ENCODE assay signal across 19 cellular contexts in the genomic region with DNA sequence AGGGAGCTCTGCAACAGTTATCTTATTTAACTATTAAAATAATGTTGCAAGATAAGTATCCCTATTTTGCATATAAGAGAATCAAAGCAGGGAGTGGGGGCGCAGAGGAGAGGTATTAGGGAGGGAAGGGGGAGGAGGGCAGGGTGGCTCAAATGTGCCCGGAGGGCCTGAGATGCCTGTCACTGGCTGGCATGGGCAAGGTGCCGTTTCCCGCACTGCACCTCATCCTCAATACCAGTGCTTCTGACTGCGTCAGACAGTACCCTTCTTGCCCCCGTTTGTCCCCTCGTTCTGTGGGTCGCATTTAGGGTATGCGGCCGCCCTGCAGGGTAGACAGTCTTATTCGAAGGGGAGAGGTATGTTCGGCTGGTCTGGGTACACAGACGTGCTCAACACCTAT.
DNase-seq lines count a peak whose midpoint lies in the region; TF ChIP-seq lines count a peak whose summit lies in the region.
"Had no signal": no experiment of that assay in that cellular context is flagged by ENCODE, and none has a peak within 500 bp of the region (broad histone marks: within the 10 kb centered on the region; RNA-seq: fewer than 3 reads in every experiment).

No MANE protein-coding gene starts in this region.

- no peaks in the 10 kb centered on the region for H3K79me2 ChIP-seq in mesendoderm (ENCODE audit: control insufficient read depth, insufficient read depth, low read length)

- H3K27ac ChIP-seq in mesendoderm (ENCODE audit: low read depth, low read length) (no peak overlapping the region), ovary (no peak overlapping the region)
- H3K27ac ChIP-seq: 22Rv1; A549; BLaER1 treated with 17β-estradiol and CSF1 and Interleukin-3, amounts not matched to agents 10 nM and 100 nM; C4-2B had no signal

- no peak overlapping the region for H2AK5ac ChIP-seq in mesendoderm (ENCODE audit: low read length)

- H3K4ac ChIP-seq in mesendoderm (ENCODE audit: low read depth, low read length), result no peak overlapping the region

- peaks cover 12% of the 10 kb centered on the region for H3K4me1 ChIP-seq in mesendoderm (ENCODE audit: control insufficient read depth, low read depth, low read length)
- no peaks in the 10 kb centered on the region for H3K4me1 ChIP-seq in ovary (ENCODE audit: insufficient read depth)
- H3K4me1 ChIP-seq: A549, Caco-2 had no signal

- no peak overlapping the region for H4K5ac ChIP-seq in mesendoderm (ENCODE audit: low read length)

- no peak overlapping the region for H3K4me3 Mint-ChIP-seq in osteocyte (ENCODE audit: unreplicated experiment)
- H3K4me3 Mint-ChIP-seq: B cell; CD4-positive, alpha-beta T cell; CD8-positive, alpha-beta T cell had no signal

- TF ChIP-seq CTCF in osteocyte (IDR thresholded peaks at IDR 0.05) (no peak), ovary (IDR thresholded peaks at IDR 0.05) (no peak)

- no peaks in the 10 kb centered on the region for H3K27me3 Mint-ChIP-seq in osteocyte (ENCODE audit: unreplicated experiment)
- H3K27me3 Mint-ChIP-seq: CD4-positive, alpha-beta T cell had no signal

- H3K36me3 Mint-ChIP-seq in osteocyte (ENCODE audit: unreplicated experiment), result no peaks in the 10 kb centered on the region
- H3K36me3 Mint-ChIP-seq: CD8-positive, alpha-beta T cell had no signal

- no peak overlapping the region for H3K23ac ChIP-seq in mesendoderm (ENCODE audit: low read length)

- H3K36me3 ChIP-seq in mesendoderm (ENCODE audit: control insufficient read depth, insufficient read depth, low read length) (no peaks in the 10 kb centered on the region), ovary (no peaks in the 10 kb centered on the region)
- H3K36me3 ChIP-seq: BLaER1 treated with 17β-estradiol and CSF1 and Interleukin-3, amounts not matched to agents 10 nM and 100 nM had no signal

- no peak overlapping the region for H3K4me3 ChIP-seq in mesendoderm (ENCODE audit: low read length)
- H3K4me3 ChIP-seq in ovary, result no peak overlapping the region
- H3K4me3 ChIP-seq: A549; BLaER1 treated with 17β-estradiol and CSF1 and Interleukin-3, amounts not matched to agents 10 nM and 100 nM had no signal

- no peak overlapping the region for H3K4me2 ChIP-seq in mesendoderm (ENCODE audit: low read length)
- H3K4me2 ChIP-seq: A549; BLaER1 treated with 17β-estradiol and CSF1 and Interleukin-3, amounts not matched to agents 10 nM and 100 nM had no signal

- peak overlapping the region; percentile 39 for H3K56ac ChIP-seq in mesendoderm (ENCODE audit: low read length)

- no peaks in the 10 kb centered on the region for H3K79me1 ChIP-seq in mesendoderm (ENCODE audit: low read length)

- peak; percentile 3 to 52 for DNase-seq in NCI-H526 (lab: John Stamatoyannopoulos, UW)
- no peak for DNase-seq in NCI-H526 treated with DMSO at 0.1 percent for 48 hours (lab: John Stamatoyannopoulos, UW)
- DNase-seq in mesendoderm, result no peak
- peak; percentile 62 for DNase-seq in osteocyte (ENCODE audit: extremely low spot score, unreplicated experiment)
- DNase-seq in stimulated activated CD4-positive, alpha-beta T cell treated with anti-CD3 and anti-CD28 coated beads, Interleukin-15, amount 100 ng/mL, for 24 hours, result no peak
- DNase-seq in ovary, result no peak
- no peak for DNase-seq in RKO (ENCODE audit: low spot score)
- DNase-seq: AML-193; Caco-2; Calu3; CD4-positive, alpha-beta T cell; DMS79 treated with DMSO at 0.1 percent for 48 hours; GF-D8 had no signal

- no peak overlapping the region for H3K27ac Mint-ChIP-seq in osteocyte (ENCODE audit: unreplicated experiment)
- H3K27ac Mint-ChIP-seq: B cell; CD4-positive, alpha-beta T cell; CD8-positive, alpha-beta T cell had no signal

- no CpG with 5 or more reads among the region's 13 CpGs for WGBS in mesendoderm (ENCODE audit: extremely low coverage, insufficient coverage, low lambda C conversion rate)
- WGBS in ovary, 3 donors, result 94 to 95% (median 95%) methylated on average over 13 of the region's 13 CpGs

- no peaks in the 10 kb centered on the region for H3K27me3 ChIP-seq in mesendoderm (ENCODE audit: insufficient read depth, low read length, poor library complexity)
- H3K27me3 ChIP-seq in ovary, result no peaks in the 10 kb centered on the region

- H2BK120ac ChIP-seq in mesendoderm (ENCODE audit: low read depth, low read length), result no peak overlapping the region

- no peak overlapping the region for H2BK5ac ChIP-seq in mesendoderm (ENCODE audit: low read length)

- intact Hi-C loops in ovary (cut with DNase I), result no loop called here

- no peaks in the 10 kb centered on the region for H3K9me3 ChIP-seq in ovary
- H3K9me3 ChIP-seq: A549, Caco-2 had no signal

- no peak for TF ChIP-seq POLR2A in ovary (IDR thresholded peaks at IDR 0.05)

- H3K18ac ChIP-seq in mesendoderm (ENCODE audit: low read length), result no peak overlapping the region

- peaks cover 5% of the 10 kb centered on the region for H3K4me1 Mint-ChIP-seq in osteocyte (ENCODE audit: unreplicated experiment)

- H3K9ac ChIP-seq in mesendoderm (ENCODE audit: low read length), result no peak overlapping the region
- H3K9ac ChIP-seq: BLaER1 treated with 17β-estradiol and CSF1 and Interleukin-3, amounts not matched to agents 10 nM and 100 nM had no signal

- TF ChIP-seq EP300 in ovary (IDR thresholded peaks at IDR 0.05), result no peak

- no peaks in the 10 kb centered on the region for H3K9me3 Mint-ChIP-seq in osteocyte (ENCODE audit: unreplicated experiment)
- H3K9me3 Mint-ChIP-seq: CD4-positive, alpha-beta T cell; CD8-positive, alpha-beta T cell had no signal

- H4K8ac ChIP-seq in mesendoderm (ENCODE audit: low read depth, low read length), result no peak overlapping the region

- no peak overlapping the region for H2BK15ac ChIP-seq in mesendoderm (replicated peaks; ENCODE audit: low read depth)

Comparison
In these comparisons a context has a peak if more than half of its experiments do, and no peak if none do; other contexts are left out.
1. DNase-seq: peak in NCI-H526 (2 of 2) and osteocyte (single experiment); none in NCI-H526 treated with DMSO at 0.1 percent for 48 hours (single experiment), mesendoderm (single experiment), stimulated activated CD4-positive, alpha-beta T cell treated with anti-CD3 and anti-CD28 coated beads, Interleukin-15, amount 100 ng/mL, for 24 hours (single experiment), ovary (0 of 5) and RKO (single experiment).